8 cellular contexts compared by ENCODE assay signal in genomic region chr11:129331871-129332274, GRCh38. TPM values are rescaled to one million over a fixed set of nuclear protein-coding genes. Genes with fewer than 3 reads are reported as not detected.
A peak's percentile ranks its signal among the peaks of the same experiment; 100 is the strongest.
DNase-seq lines count a peak whose midpoint lies in the region; ATAC-seq lines count a peak whose summit lies in the region.

No MANE protein-coding gene starts in this region.

- DNase-seq in GM04504 (ENCODE audit: low read depth) (peak; percentile 40), NCI-H128 (lab: John Stamatoyannopoulos, UW; ENCODE audit: unreplicated experiment) (peak; percentile 60), T follicular helper cell (ENCODE audit: low read depth) (peak; percentile 41), amniotic epithelial cell (ENCODE audit: low read depth) (peak; percentile 72), left ventricle myocardium superior (peak; percentile 87), retina (peak; percentile 83), OCI-M2 (lab: John Stamatoyannopoulos, UW; ENCODE audit: unreplicated experiment) (no peak)

- ATAC-seq in HG02571 (IDR thresholded peaks at IDR 0.05; ENCODE audit: unreplicated experiment) (peak; percentile 75), left ventricle myocardium superior (peak; percentile 95)

- intact Hi-C loops in left ventricle myocardium superior (cut with micrococcal nuclease): loop anchor here (2.0 kb wide), 1 partner anchor 215 kb away; no protein-coding TSS in a partner anchor

RNA-seq across cellular contexts. Expression of gene BARX2, which starts 43.8 kb away (rescaled TPM):
- total RNA-seq in left ventricle myocardium superior: not detected
